ENCODE assay signal across 19 cellular contexts in genomic region chr3:45626096-45626887, GRCh38. TPM values are rescaled to one million over a fixed set of nuclear protein-coding genes. Genes with fewer than 3 reads are reported as not detected.
DNase-seq lines count a peak whose midpoint lies in the region; ATAC-seq, FAIRE-seq and TF ChIP-seq lines count a peak whose summit lies in the region.
"Had no signal": no experiment of that assay in that cellular context is flagged by ENCODE, and none has a peak within 500 bp of the region (broad histone marks: within the 10 kb centered on the region; RNA-seq: fewer than 3 reads in every experiment).

No MANE protein-coding gene starts in this region.

- H3K36me3 Mint-ChIP-seq in naive B cell = peaks cover 6 to 9% of the 10 kb centered on the region in 2 donors

- CTCF ChIA-PET in HCT116 (lab: Charles Lee) = no interaction called here
- CTCF ChIA-PET in A673 (lab: Charles Lee) = no interaction called here

- peak overlapping the region; percentile 29 for H3K27ac ChIP-seq in ACC112 (ENCODE audit: low read depth, low read length)
- H3K27ac ChIP-seq in HCT116 (ENCODE audit: low read depth, low read length) = no peak overlapping the region
- no peak overlapping the region for H3K27ac ChIP-seq in A673 (ENCODE audit: low read depth, low read length, poor library complexity, severe bottlenecking)
- H3K27ac ChIP-seq: BLaER1, Peyer's patch, SK-N-MC had no signal

- H3K4me1 Mint-ChIP-seq in naive B cell = peaks cover 48 to 70% (median 49%) of the 10 kb centered on the region in 3 donors

- no peak for TF ChIP-seq POLR2A in HCT116 (IDR thresholded peaks at IDR 0.05; ENCODE audit: borderline replicate concordance, extremely low read depth, insufficient read depth, insufficient read length)

- H3K4me1 ChIP-seq in ACC112 (ENCODE audit: control insufficient read depth, insufficient read depth, low read length, unreplicated experiment) = peaks cover 10% of the 10 kb centered on the region
- no peaks in the 10 kb centered on the region for H3K4me1 ChIP-seq in HCT116 (ENCODE audit: control insufficient read depth in 1 of 2, insufficient read depth in 2 of 2, low read length in 2 of 2)
- H3K4me1 ChIP-seq in A673 (ENCODE audit: insufficient read depth, low read length, poor library complexity, severe bottlenecking) = no peaks in the 10 kb centered on the region
- H3K4me1 ChIP-seq: Peyer's patch had no signal

- peaks cover 12% of the 10 kb centered on the region for H3K79me2 ChIP-seq in ACC112 (ENCODE audit: control insufficient read depth, insufficient read depth, low read length, unreplicated experiment)
- peaks cover 78% of the 10 kb centered on the region for H3K79me2 ChIP-seq in HCT116 (ENCODE audit: insufficient read depth, low read length)

- H3K9me3 ChIP-seq in HCT116 (ENCODE audit: control insufficient read depth in 1 of 2, insufficient read depth in 1 of 2, low read depth in 1 of 2, low read length in 2 of 2) (no peaks in the 10 kb centered on the region), A673 (ENCODE audit: low read depth, low read length, poor library complexity, severe bottlenecking) (no peaks in the 10 kb centered on the region)
- H3K9me3 ChIP-seq: Peyer's patch had no signal

- H3K27me3 Mint-ChIP-seq in naive B cell = no peaks in the 10 kb centered on the region

- H3K36me3 ChIP-seq in ACC112 (ENCODE audit: insufficient read depth, low read length) (no peaks in the 10 kb centered on the region; the same call in 1 of the 2 replicates), HCT116 (ENCODE audit: control insufficient read depth in 1 of 2, insufficient read depth in 2 of 2, low read length in 2 of 2) (0 out of 4 replicates have a peak, but pooled peaks cover 0 to 3% of the 10 kb centered on the region in 2 experiments), bronchial epithelial cell (ENCODE audit: control insufficient read depth, insufficient read depth, low read length) (no peaks in the 10 kb centered on the region), A673 (ENCODE audit: insufficient read depth, low read length, poor library complexity, severe bottlenecking) (no peaks in the 10 kb centered on the region)
- H3K36me3 ChIP-seq: Peyer's patch had no signal

- RAD21 ChIA-PET in HCT116 (lab: Charles Lee; ENCODE audit: low non-redundant PET in 1 of 2, low total read pairs in 2 of 2, uncharacterized antibody in 2 of 2, unreplicated experiment in 2 of 2) = no interaction called here

- ATAC-seq in HCT116 (no peak), naive B cell (ENCODE audit: low read depth in 2 of 2) (no peak)
- ATAC-seq: Right ventricle myocardium inferior had no signal

- peaks cover 23% of the 10 kb centered on the region; the same call in 1 of the 2 replicates for H4K20me1 ChIP-seq in HCT116 (ENCODE audit: insufficient read depth)

- H3K4me3 Mint-ChIP-seq in naive B cell = no peak overlapping the region

- no peak overlapping the region for H3K9ac ChIP-seq in HCT116 (ENCODE audit: low read length)
- H3K9ac ChIP-seq: BLaER1 had no signal

- H3K4me3 ChIP-seq in ACC112 (ENCODE audit: low read depth, low read length) = no peak overlapping the region
- H3K4me3 ChIP-seq in HCT116 (replicated peaks in 1 of 2; ENCODE audit: low read depth in 1 of 2, low read length in 2 of 2) = no peak overlapping the region
- no peak overlapping the region for H3K4me3 ChIP-seq in bronchial epithelial cell (ENCODE audit: low read depth, low read length)
- H3K4me3 ChIP-seq in A673 (ENCODE audit: low read depth, low read length, poor library complexity, severe bottlenecking) = no peak overlapping the region
- H3K4me3 ChIP-seq: BLaER1, Peyer's patch, SK-N-MC had no signal

- H3K9me2 ChIP-seq in HCT116 (ENCODE audit: insufficient read depth) = no peaks in the 10 kb centered on the region

- no peak overlapping the region for H3K4me2 ChIP-seq in HCT116 (ENCODE audit: low read length)
- H3K4me2 ChIP-seq: BLaER1 had no signal

- H3K27me3 ChIP-seq in ACC112 (ENCODE audit: insufficient read depth, low read length) = no peaks in the 10 kb centered on the region
- no peaks in the 10 kb centered on the region for H3K27me3 ChIP-seq in HCT116 (ENCODE audit: insufficient read depth, low read length)
- H3K27me3 ChIP-seq in bronchial epithelial cell (ENCODE audit: control insufficient read depth, insufficient read depth, low read length) = no peaks in the 10 kb centered on the region
- no peaks in the 10 kb centered on the region for H3K27me3 ChIP-seq in A673 (replicated peaks; ENCODE audit: insufficient read depth, low read depth, low read length, poor library complexity)
- H3K27me3 ChIP-seq: BLaER1, Peyer's patch had no signal

- POLR2A ChIA-PET in HCT116 (lab: Charles Lee) (no interaction called here), A673 (lab: Charles Lee; ENCODE audit: low non-redundant PET) (no interaction called here)

- BruUV-seq in HCT116 (replicated peaks; lab: Mats Ljungman, UMichigan) (TSS peak; percentile 29), A673 (replicated peaks; lab: Mats Ljungman, UMichigan) (no TSS peak)

- no peak for TF ChIP-seq RAD21 in HCT116 (IDR thresholded peaks at IDR 0.05; ENCODE audit: low read depth)

- H2AFZ ChIP-seq in ACC112 (ENCODE audit: low read length, unreplicated experiment) = no peak overlapping the region
- H2AFZ ChIP-seq in HCT116 (ENCODE audit: low read depth, low read length, poor library complexity, severe bottlenecking) = no peak overlapping the region

- intact Hi-C loops in HCT116 (cut with micrococcal nuclease) (no loop called here), A673 (cut with micrococcal nuclease; ENCODE audit: unreplicated experiment) (no loop called here)

- H3K9me3 Mint-ChIP-seq in naive B cell = no peaks in the 10 kb centered on the region

- H3K27ac Mint-ChIP-seq in naive B cell = peak overlapping the region in 4 of 6 donors; percentile 21 to 83 (median 48)

- DNase-seq in HCT116 (ENCODE audit: low read depth, low spot score) = no peak
- DNase-seq in bronchial epithelial cell (ENCODE audit: low read depth) = peak; percentile 22
- no peak for DNase-seq in naive B cell
- no peak for DNase-seq in Ammon's horn (ENCODE audit: low spot score)
- no peak for DNase-seq in hypothalamus (lab: John Stamatoyannopoulos, UW)
- DNase-seq in A673 (ENCODE audit: low spot score) = no peak
- no peak for DNase-seq in HPDE6-E6E7 (ENCODE audit: extremely low spot score)
- DNase-seq: DND-41, NCI-H1105, NCI-H1694, NCI-H524, Peyer's patch had no signal

- peak; percentile 7 for FAIRE-seq in bronchial epithelial cell (lab: Jason Lieb, UNC)
- FAIRE-seq: G401.6, GM12892, H1 had no signal

- TF ChIP-seq CTCF in HCT116 (IDR thresholded peaks at IDR 0.05 in 2 of 3, conservative IDR thresholded peaks at IDR 0.05 in 1 of 3; ENCODE audit: borderline replicate concordance in 1 of 3, insufficient read depth in 1 of 3, low read depth in 2 of 3, low read length in 2 of 3) = no peak
- TF ChIP-seq CTCF in bronchial epithelial cell (IDR thresholded peaks at IDR 0.05; ENCODE audit: insufficient read depth, low read length, severe bottlenecking) = no peak
- TF ChIP-seq CTCF in A673 (conservative IDR thresholded peaks at IDR 0.05; ENCODE audit: low read depth, low read length) = no peak

TF ChIP-seq in HCT116, 20 proteins besides CTCF, POLR2A, EP300 and RAD21:
- TF ChIP-seq ZNF274 (IDR thresholded peaks at IDR 0.05; ENCODE audit: low read depth, low read length) = no peak
- no peak for TF ChIP-seq MAX (IDR thresholded peaks at IDR 0.05)
- TF ChIP-seq SP1 (IDR thresholded peaks at IDR 0.05; ENCODE audit: low read depth) = no peak
- no peak for TF ChIP-seq ZFX (IDR thresholded peaks at IDR 0.05)
- TF ChIP-seq YY1 (IDR thresholded peaks at IDR 0.05; ENCODE audit: extremely low read depth, insufficient replicate concordance, low read depth, low read length) = no peak
- no peak for TF ChIP-seq CEBPB (IDR thresholded peaks at IDR 0.05; ENCODE audit: low read depth)
- no peak for TF ChIP-seq JUND (IDR thresholded peaks at IDR 0.05)
- TF ChIP-seq TCF7L2 (IDR thresholded peaks at IDR 0.05; ENCODE audit: borderline replicate concordance, extremely low read depth, insufficient read depth, insufficient read length) = no peak
- TF ChIP-seq EZH2 (IDR thresholded peaks at IDR 0.05) = no peak
- no peak for TF ChIP-seq SRF (IDR thresholded peaks at IDR 0.05; ENCODE audit: low read depth)
- no peak for TF ChIP-seq SIN3A (IDR thresholded peaks at IDR 0.05; ENCODE audit: low read depth)
- TF ChIP-seq REST (IDR thresholded peaks at IDR 0.05; ENCODE audit: low read depth) = no peak
- TF ChIP-seq FOSL1 (IDR thresholded peaks at IDR 0.05; ENCODE audit: low read depth) = no peak
- no peak for TF ChIP-seq POLR2AphosphoS5 (IDR thresholded peaks at IDR 0.05; ENCODE audit: low read depth, low read length)

RNA-seq across cellular contexts. Expression of gene LIMD1, which starts 31.7 kb away (rescaled TPM):
- 40.8 TPM for total RNA-seq in HCT116 (2021; ENCODE audit: unreplicated experiment)
- 18.7 and 23.4 TPM in 2 replicates for polyA plus RNA-seq in HCT116 (2012)
- total RNA-seq in bronchial epithelial cell = 6.8 and 8.2 TPM in 2 replicates
- 10 to 100 TPM in 5 of 6 donors, 1 to 10 TPM in 1; 7.4 to 32.0 (median 23.8) TPM for polyA plus RNA-seq in naive B cell (ENCODE audit: low read depth in 6 of 6)
- total RNA-seq in A673 (2021) = 18.5 and 20.7 TPM in 2 replicates
